Comparison of ENCODE assay signal across 4 cellular contexts in the genomic region with DNA sequence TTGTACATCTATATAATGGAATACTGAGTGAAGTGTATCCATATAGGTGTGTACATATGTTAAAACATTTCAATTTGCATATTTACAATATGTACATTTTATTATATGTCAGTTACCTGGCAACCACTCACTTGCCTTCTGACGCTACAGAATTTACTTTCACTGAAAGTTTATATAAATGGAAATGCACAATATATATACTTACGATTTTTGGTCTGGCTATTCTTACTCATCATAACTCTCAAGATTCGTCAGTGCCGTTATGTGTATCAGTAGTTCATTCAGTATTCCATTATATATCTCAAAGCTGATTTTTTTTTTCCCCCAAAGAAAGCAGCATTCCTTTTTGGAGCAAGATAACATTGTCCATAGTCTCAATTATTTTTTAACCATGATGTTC.
"Had no signal": no experiment of that assay in that cellular context is flagged by ENCODE, and none has a peak within 500 bp of the region (broad histone marks: within the 10 kb centered on the region; RNA-seq: fewer than 3 reads in every experiment).

No MANE protein-coding gene starts in this region.

- H3K4me1 Mint-ChIP-seq: IgD-negative memory B cell had no signal

- ATAC-seq: HepG2, K562 had no signal

- H3K4me3 Mint-ChIP-seq: IgD-negative memory B cell had no signal

- DNase-seq: IMR-90 had no signal

- H3K27me3 Mint-ChIP-seq: IgD-negative memory B cell had no signal
